ENCODE assay signal across 11 cellular contexts in the genomic region with DNA sequence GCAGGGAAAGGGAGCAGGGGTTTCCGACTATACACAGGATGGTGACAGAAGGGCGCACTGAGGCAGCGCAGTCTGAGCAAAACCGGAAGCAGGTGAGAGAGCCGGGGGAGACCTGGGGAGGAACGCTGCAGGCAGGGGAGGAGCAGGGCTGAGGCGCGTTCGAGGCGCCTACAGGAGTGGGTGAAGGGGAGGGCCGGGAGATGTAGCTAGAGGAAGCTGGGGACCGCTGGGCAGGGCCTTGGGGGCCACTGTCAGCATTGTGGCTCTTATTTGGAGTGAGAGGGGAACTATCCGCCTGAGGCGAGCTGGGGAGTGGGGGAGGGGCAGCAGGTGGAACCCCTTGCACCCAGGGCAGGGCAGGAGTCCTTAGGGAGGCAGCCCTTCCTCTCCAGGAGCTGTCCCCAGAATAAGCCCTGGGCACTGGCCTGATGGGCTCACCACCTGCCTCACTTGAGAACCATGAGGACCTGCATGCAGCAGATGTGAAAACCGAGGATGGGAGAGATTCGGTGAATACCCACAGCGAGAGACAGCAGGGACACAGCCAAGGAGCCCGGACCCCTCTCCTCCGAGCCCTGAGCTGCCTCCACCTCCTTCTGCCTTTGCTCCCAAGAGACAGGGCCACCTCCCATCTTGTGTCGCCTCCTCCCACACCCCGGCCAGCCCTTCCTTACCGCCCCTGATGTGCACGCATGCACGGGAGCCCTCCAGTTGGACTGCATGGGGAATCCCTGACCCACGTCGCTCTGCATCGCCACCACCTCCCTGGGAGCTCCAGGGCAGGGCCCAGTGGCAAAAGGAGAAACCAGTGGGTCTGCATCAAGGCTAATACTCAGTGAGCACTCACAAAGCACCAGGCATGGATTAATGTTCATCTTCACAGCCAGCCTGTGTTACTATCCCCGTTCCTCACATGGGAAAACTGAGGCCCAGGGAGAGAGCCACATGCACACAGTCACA. TPM values are rescaled to one million over a fixed set of nuclear protein-coding genes. Genes with fewer than 3 reads are reported as not detected.
DNase-seq lines count a peak whose midpoint lies in the region; ATAC-seq and TF ChIP-seq lines count a peak whose summit lies in the region.
"Had no signal": no experiment of that assay in that cellular context is flagged by ENCODE, and none has a peak within 500 bp of the region (broad histone marks: within the 10 kb centered on the region; RNA-seq: fewer than 3 reads in every experiment).

No MANE protein-coding gene starts in this region.

- H2BK12ac ChIP-seq in H9 (ENCODE audit: insufficient read length, low read depth, low read length): no peak overlapping the region

- H3K79me1 ChIP-seq in H9 (ENCODE audit: insufficient read depth, low read depth, low read length, poor library complexity, severe bottlenecking): peaks cover 3% of the 10 kb centered on the region
- H3K79me1 ChIP-seq in mesendoderm (ENCODE audit: low read length): peaks cover 47% of the 10 kb centered on the region

- H2BK20ac ChIP-seq in H9 (ENCODE audit: low read depth, low read length, poor library complexity, severe bottlenecking): no peak overlapping the region

- peaks cover 0 to 5% (median 0%) of the 10 kb centered on the region in 3 experiments; a peak in 3 of 7 replicates for H3K36me3 Mint-ChIP-seq in H9 (ENCODE audit: insufficient read depth in 1 of 3, low read depth in 3 of 3)
- no peaks in the 10 kb centered on the region for H3K36me3 Mint-ChIP-seq in activated T-cell treated with anti-CD3 and anti-CD28 coated beads, Interleukin-2, amount 50 U/mL, for 4 hours (ENCODE audit: insufficient read depth)

- H2BK120ac ChIP-seq in H9 (ENCODE audit: low read depth, low read length, poor library complexity, severe bottlenecking): no peak overlapping the region
- no peak overlapping the region for H2BK120ac ChIP-seq in mesendoderm (ENCODE audit: low read depth, low read length)

- ATAC-seq in activated T-cell treated with anti-CD3 and anti-CD28 coated beads, Interleukin-2, amount 50 U/mL, for 4 hours: peak; percentile 73 to 76

- H2BK15ac ChIP-seq in H9 (ENCODE audit: low read depth, low read length) (no peak overlapping the region), mesendoderm (replicated peaks; ENCODE audit: low read depth) (no peak overlapping the region)

- H3K9ac ChIP-seq in BLaER1 treated with 17β-estradiol and CSF1 and Interleukin-3, amounts not matched to agents 10 nM and 100 nM: peak overlapping the region; percentile 1 to 61 (median 31); a peak in 18 of 22 replicates
- H3K9ac ChIP-seq in H9 (ENCODE audit: extremely low read depth, insufficient read length, low read length) (no peak overlapping the region), mesendoderm (ENCODE audit: low read length) (no peak overlapping the region)

- H3K56ac ChIP-seq in H9 (ENCODE audit: insufficient read length, low read depth, low read length) (no peak overlapping the region), mesendoderm (ENCODE audit: low read length) (no peak overlapping the region)

- DNase-seq in H9 (no peak), mesendoderm (no peak), putamen (ENCODE audit: low spot score) (no peak), EL (no peak), hypothalamus (lab: John Stamatoyannopoulos, UW) (no peak), GM19240 (ENCODE audit: insufficient read length, low spot score) (no peak)
- no peak for DNase-seq in activated T-cell treated with anti-CD3 and anti-CD28 coated beads, Interleukin-2, amount 50 U/mL, for 4 hours
- DNase-seq: NCI-H2081 had no signal

- H4K5ac ChIP-seq in H9 (ENCODE audit: insufficient read length, low read depth, low read length): no peak overlapping the region
- no peak overlapping the region for H4K5ac ChIP-seq in mesendoderm (ENCODE audit: low read length)

- H3K4ac ChIP-seq in H9 (ENCODE audit: low read depth, low read length): no peak overlapping the region
- no peak overlapping the region for H3K4ac ChIP-seq in mesendoderm (ENCODE audit: low read depth, low read length)

- H3K4me1 Mint-ChIP-seq in H9: peaks cover 21 to 28% of the 10 kb centered on the region in 2 experiments
- peaks cover 62% of the 10 kb centered on the region for H3K4me1 Mint-ChIP-seq in activated T-cell treated with anti-CD3 and anti-CD28 coated beads, Interleukin-2, amount 50 U/mL, for 4 hours (ENCODE audit: low read depth)

- H3K18ac ChIP-seq in H9 (ENCODE audit: insufficient read length, low read depth, low read length) (no peak overlapping the region), mesendoderm (ENCODE audit: low read length) (no peak overlapping the region)

- H3K4me2 ChIP-seq in BLaER1 treated with 17β-estradiol and CSF1 and Interleukin-3, amounts not matched to agents 10 nM and 100 nM: peak overlapping the region; percentile 78 to 95 (median 90)
- no peak overlapping the region for H3K4me2 ChIP-seq in H9 (ENCODE audit: insufficient read depth, insufficient read length, low read length)
- no peak overlapping the region for H3K4me2 ChIP-seq in mesendoderm (ENCODE audit: low read length)

- H3K79me2 ChIP-seq in H9 (ENCODE audit: insufficient read depth, low read length) (peaks cover 2% of the 10 kb centered on the region; the same call in 1 of the 2 replicates), mesendoderm (ENCODE audit: control insufficient read depth, insufficient read depth, low read length) (peaks cover 61% of the 10 kb centered on the region)

- no peak overlapping the region for H2AFZ ChIP-seq in H9 (ENCODE audit: low read length)

- peaks cover 11 to 35% (median 20%) of the 10 kb centered on the region in 11 experiments; a peak in 19 of 22 replicates for H3K36me3 ChIP-seq in BLaER1 treated with 17β-estradiol and CSF1 and Interleukin-3, amounts not matched to agents 10 nM and 100 nM
- H3K36me3 ChIP-seq in mesendoderm (ENCODE audit: control insufficient read depth, insufficient read depth, low read length): no peaks in the 10 kb centered on the region

- no peaks in the 10 kb centered on the region for H3K9me3 ChIP-seq in BLaER1 treated with 17β-estradiol and CSF1 and Interleukin-3, amounts not matched to agents 10 nM and 100 nM (replicated peaks in 1 of 11)
- no peaks in the 10 kb centered on the region for H3K9me3 ChIP-seq in H9 (ENCODE audit: control insufficient read depth, low read depth, low read length)

- no peak overlapping the region for H3K4me3 Mint-ChIP-seq in H9
- H3K4me3 Mint-ChIP-seq in activated T-cell treated with anti-CD3 and anti-CD28 coated beads, Interleukin-2, amount 50 U/mL, for 4 hours: peak overlapping the region; percentile 22

- H3T11ph ChIP-seq in H9 (ENCODE audit: low read length): no peak overlapping the region

- no peaks in the 10 kb centered on the region for H3K23me2 ChIP-seq in H9 (ENCODE audit: insufficient read length, low read depth, low read length, poor library complexity, severe bottlenecking)

- H3K27me3 ChIP-seq in BLaER1 treated with 17β-estradiol and CSF1 and Interleukin-3, amounts not matched to agents 10 nM and 100 nM: no peaks in the 10 kb centered on the region
- H3K27me3 ChIP-seq in H9 (ENCODE audit: insufficient read depth, low read length) (no peaks in the 10 kb centered on the region), mesendoderm (ENCODE audit: insufficient read depth, low read length, poor library complexity) (no peaks in the 10 kb centered on the region)

- H4K91ac ChIP-seq in H9 (ENCODE audit: insufficient read length, low read depth, low read length): no peak overlapping the region

- H4K8ac ChIP-seq in H9 (replicated peaks; ENCODE audit: insufficient read length, low read depth, low read length) (no peak overlapping the region), mesendoderm (ENCODE audit: low read depth, low read length) (no peak overlapping the region)

- WGBS in H9 (ENCODE audit: extremely low coverage, insufficient read length, low lambda C conversion rate): no CpG with 5 or more reads among the region's 28 CpGs
- WGBS in mesendoderm (ENCODE audit: extremely low coverage, insufficient coverage, low lambda C conversion rate): no CpG with 5 or more reads among the region's 28 CpGs

- H2AK5ac ChIP-seq in H9 (ENCODE audit: insufficient read length, low read length) (no peak overlapping the region), mesendoderm (ENCODE audit: low read length) (no peak overlapping the region)

- TF ChIP-seq CTCF in H9 (conservative IDR thresholded peaks at IDR 0.05): no peak

- H2BK5ac ChIP-seq in H9 (ENCODE audit: insufficient read length, low read length): no peak overlapping the region
- no peak overlapping the region for H2BK5ac ChIP-seq in mesendoderm (ENCODE audit: low read length)

- H3K23ac ChIP-seq in H9 (ENCODE audit: insufficient read length, low read depth, low read length) (no peak overlapping the region), mesendoderm (ENCODE audit: low read length) (peak overlapping the region; percentile 24)

- H3K9me3 Mint-ChIP-seq in H9: no peaks in the 10 kb centered on the region
- H3K9me3 Mint-ChIP-seq in activated T-cell treated with anti-CD3 and anti-CD28 coated beads, Interleukin-2, amount 50 U/mL, for 4 hours: no peaks in the 10 kb centered on the region

- peaks cover 59 to 96% (median 93%) of the 10 kb centered on the region in 10 experiments for H3K4me1 ChIP-seq in BLaER1 treated with 17β-estradiol and CSF1 and Interleukin-3, amounts not matched to agents 10 nM and 100 nM
- H3K4me1 ChIP-seq in H9 (ENCODE audit: insufficient read depth, low read length) (no peaks in the 10 kb centered on the region), mesendoderm (ENCODE audit: control insufficient read depth, low read depth, low read length) (no peaks in the 10 kb centered on the region)

- peaks cover 91 to 99% (median 98%) of the 10 kb centered on the region in 11 experiments for H4K20me1 ChIP-seq in BLaER1 treated with 17β-estradiol and CSF1 and Interleukin-3, amounts not matched to agents 10 nM and 100 nM
- no peaks in the 10 kb centered on the region for H4K20me1 ChIP-seq in H9 (ENCODE audit: control insufficient read depth, insufficient read depth, insufficient read length)

- peak overlapping the region in 7 of 10 experiments; percentile 0 to 43 (median 25); a peak in 6 of 20 replicates for H3K4me3 ChIP-seq in BLaER1 treated with 17β-estradiol and CSF1 and Interleukin-3, amounts not matched to agents 10 nM and 100 nM
- no peak overlapping the region for H3K4me3 ChIP-seq in mesendoderm (ENCODE audit: low read length)

- H3K14ac ChIP-seq in H9 (ENCODE audit: insufficient read depth, low read length): no peak overlapping the region

- peak overlapping the region; percentile 70 to 87 (median 84); a peak in 6 of 7 replicates for H3K27ac Mint-ChIP-seq in H9

- peaks cover 1% of the 10 kb centered on the region; the same call in 1 of the 2 replicates for H3K27me3 Mint-ChIP-seq in H9 (ENCODE audit: low read depth)
- no peaks in the 10 kb centered on the region for H3K27me3 Mint-ChIP-seq in activated T-cell treated with anti-CD3 and anti-CD28 coated beads, Interleukin-2, amount 50 U/mL, for 4 hours (ENCODE audit: low read depth)

- peak overlapping the region in 8 of 11 experiments; percentile 1 to 54 (median 34); a peak in 12 of 22 replicates for H3K27ac ChIP-seq in BLaER1 treated with 17β-estradiol and CSF1 and Interleukin-3, amounts not matched to agents 10 nM and 100 nM
- H3K27ac ChIP-seq in H9 (ENCODE audit: insufficient read length, low read depth, low read length): no peak overlapping the region
- no peak overlapping the region for H3K27ac ChIP-seq in mesendoderm (ENCODE audit: low read depth, low read length)

RNA-seq across cellular contexts. Expression of a gene that starts 10.3 kb away (rescaled TPM):
- total RNA-seq in H9 (2021): 142 and 150 TPM in 2 replicates
- 100 to 1,000 TPM; 147 to 158 (median 151) TPM for total RNA-seq in activated T-cell treated with anti-CD3 and anti-CD28 coated beads, Interleukin-2, amount 50 U/mL, for 4 hours
- 97.3 TPM for polyA plus RNA-seq in mesendoderm (2013, experiment 1 of 2)
- polyA plus RNA-seq in mesendoderm (2013, experiment 2 of 2): 103 TPM

RNA-seq across cellular contexts. Expression of a gene that starts 48.4 kb away (rescaled TPM):
- 0.31 and 0.35 TPM in 2 replicates for total RNA-seq in H9 (2021)
- under 1 TPM in 2 of 3 donors, not detected in 1; 0.32 to 0.43 TPM for total RNA-seq in activated T-cell treated with anti-CD3 and anti-CD28 coated beads, Interleukin-2, amount 50 U/mL, for 4 hours
- polyA plus RNA-seq in mesendoderm (2013, experiment 1 of 2): 0.28 TPM
- polyA plus RNA-seq in mesendoderm (2013, experiment 2 of 2): 0.15 TPM
- total RNA-seq: glomerular endothelial cell had no signal

RNA-seq across cellular contexts. Expression of a gene that starts 56.7 kb away (rescaled TPM):
- 0.15 and 0.31 TPM in 2 replicates for total RNA-seq in H9 (2021)
- total RNA-seq in activated T-cell treated with anti-CD3 and anti-CD28 coated beads, Interleukin-2, amount 50 U/mL, for 4 hours: not detected
- not detected for polyA plus RNA-seq in mesendoderm (2013, experiment 1 of 2)
- polyA plus RNA-seq in mesendoderm (2013, experiment 2 of 2): not detected
- total RNA-seq: astrocyte, glomerular endothelial cell had no signal

Comparison
In these comparisons a context has a peak if more than half of its experiments do, and no peak if none do; other contexts are left out.
1. H3K27ac ChIP-seq: peak in BLaER1 treated with 17β-estradiol and CSF1 and Interleukin-3, amounts not matched to agents 10 nM and 100 nM (8 of 11); none in H9 (single experiment) and mesendoderm (single experiment).
2. H3K4me2 ChIP-seq: peak in BLaER1 treated with 17β-estradiol and CSF1 and Interleukin-3, amounts not matched to agents 10 nM and 100 nM (11 of 11); none in H9 (single experiment) and mesendoderm (single experiment).
3. H3K9ac ChIP-seq: peak in BLaER1 treated with 17β-estradiol and CSF1 and Interleukin-3, amounts not matched to agents 10 nM and 100 nM (11 of 11); none in H9 (single experiment) and mesendoderm (single experiment).